27 cellular contexts compared by ENCODE assay signal in the genomic region with DNA sequence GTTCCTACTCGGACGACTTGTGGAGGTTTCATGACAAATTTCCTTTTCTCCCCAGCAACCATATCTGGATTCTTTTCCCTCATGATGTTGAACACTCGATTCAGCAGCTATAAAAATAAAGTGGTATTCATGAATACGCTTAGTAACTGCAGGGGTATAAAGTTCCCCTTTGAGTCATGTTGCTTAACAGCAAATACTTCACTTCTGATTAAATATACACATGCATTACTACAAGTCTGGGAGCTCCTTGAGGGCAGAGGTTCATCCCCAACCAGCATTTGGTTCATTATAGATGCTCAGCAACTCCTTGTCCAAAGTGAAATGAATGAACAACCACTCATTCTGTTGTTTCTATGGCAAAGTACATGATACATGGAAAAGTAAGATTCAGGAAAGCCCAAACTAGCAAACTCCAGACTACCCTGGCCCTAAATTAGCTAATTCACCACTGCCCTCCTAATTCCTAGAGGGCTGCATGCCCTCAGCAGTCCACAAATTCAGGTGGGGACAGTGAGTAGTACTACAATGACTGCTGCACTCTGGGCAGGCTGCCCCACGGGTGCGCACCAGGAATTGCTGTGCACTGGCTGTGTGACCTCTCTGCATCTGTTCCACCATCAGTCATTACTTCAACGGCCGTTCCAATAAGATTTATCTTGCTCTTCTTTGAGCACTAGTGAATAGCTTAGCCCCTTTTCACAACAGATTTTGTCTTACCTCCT. TPM values are rescaled to one million over a fixed set of nuclear protein-coding genes. Genes with fewer than 3 reads are reported as not detected.
A peak's percentile ranks its signal among the peaks of the same experiment; 100 is the strongest.
DNase-seq lines count a peak whose midpoint lies in the region; ATAC-seq lines count a peak whose summit lies in the region.
"Had no signal": no experiment of that assay in that cellular context is flagged by ENCODE, and none has a peak within 500 bp of the region (broad histone marks: within the 10 kb centered on the region; RNA-seq: fewer than 3 reads in every experiment).

No MANE protein-coding gene starts in this region.

- H3K27me3 Mint-ChIP-seq in stimulated activated naive CD8-positive, alpha-beta T cell treated with anti-CD3 and anti-CD28 coated beads, Interleukin-15, Interleukin-2, amounts not matched to agents 100 ng/mL and 50 ng/mL, for 24 hours = no peaks in the 10 kb centered on the region
- H3K27me3 Mint-ChIP-seq in stimulated activated naive CD8-positive, alpha-beta T cell treated with anti-CD3 and anti-CD28 coated beads, Interleukin-15, amount 100 ng/mL, for 72 hours = no peaks in the 10 kb centered on the region
- H3K27me3 Mint-ChIP-seq in T-helper 17 cell (no peaks in the 10 kb centered on the region), immature natural killer cell (ENCODE audit: low read depth in 3 of 3) (peaks cover 0 to 2% (median 2%) of the 10 kb centered on the region in 3 donors)
- H3K27me3 Mint-ChIP-seq: CD8-positive, alpha-beta memory T cell; naive thymus-derived CD8-positive, alpha-beta T cell had no signal

- peaks cover 82% of the 10 kb centered on the region for H3K36me3 Mint-ChIP-seq in stimulated activated naive CD8-positive, alpha-beta T cell treated with anti-CD3 and anti-CD28 coated beads, Interleukin-15, Interleukin-2, amounts not matched to agents 100 ng/mL and 50 ng/mL, for 24 hours (ENCODE audit: low read depth)
- H3K36me3 Mint-ChIP-seq in T-helper 17 cell (ENCODE audit: low read depth) (peaks cover 2% of the 10 kb centered on the region), immature natural killer cell (peaks cover 5 to 60% (median 39%) of the 10 kb centered on the region in 3 donors)

- intact Hi-C loops in head of caudate nucleus (cut with DNase I) = no loop called here

- peaks cover 10% of the 10 kb centered on the region for H3K4me1 Mint-ChIP-seq in stimulated activated naive CD8-positive, alpha-beta T cell treated with anti-CD3 and anti-CD28 coated beads, Interleukin-15, Interleukin-2, amounts not matched to agents 100 ng/mL and 50 ng/mL, for 24 hours (ENCODE audit: low read depth)
- H3K4me1 Mint-ChIP-seq in stimulated activated naive CD8-positive, alpha-beta T cell treated with anti-CD3 and anti-CD28 coated beads, Interleukin-15, amount 100 ng/mL, for 72 hours = peaks cover 31% of the 10 kb centered on the region
- H3K4me1 Mint-ChIP-seq in T-helper 17 cell = peaks cover 11% of the 10 kb centered on the region
- peaks cover 4 to 17% of the 10 kb centered on the region in 2 donors for H3K4me1 Mint-ChIP-seq in immature natural killer cell
- H3K4me1 Mint-ChIP-seq: H9 had no signal

- H3K4me3 Mint-ChIP-seq in stimulated activated naive CD8-positive, alpha-beta T cell treated with anti-CD3 and anti-CD28 coated beads, Interleukin-15, Interleukin-2, amounts not matched to agents 100 ng/mL and 50 ng/mL, for 24 hours = no peak overlapping the region
- no peak overlapping the region for H3K4me3 Mint-ChIP-seq in stimulated activated naive CD8-positive, alpha-beta T cell treated with anti-CD3 and anti-CD28 coated beads, Interleukin-15, amount 100 ng/mL, for 72 hours
- H3K4me3 Mint-ChIP-seq in T-helper 17 cell = no peak overlapping the region
- H3K4me3 Mint-ChIP-seq in immature natural killer cell = no peak overlapping the region
- H3K4me3 Mint-ChIP-seq: CD8-positive, alpha-beta memory T cell; H9; naive thymus-derived CD8-positive, alpha-beta T cell had no signal

- no peaks in the 10 kb centered on the region for H3K9me3 Mint-ChIP-seq in stimulated activated naive CD8-positive, alpha-beta T cell treated with anti-CD3 and anti-CD28 coated beads, Interleukin-15, Interleukin-2, amounts not matched to agents 100 ng/mL and 50 ng/mL, for 24 hours
- H3K9me3 Mint-ChIP-seq in stimulated activated naive CD8-positive, alpha-beta T cell treated with anti-CD3 and anti-CD28 coated beads, Interleukin-15, amount 100 ng/mL, for 72 hours = no peaks in the 10 kb centered on the region
- no peaks in the 10 kb centered on the region for H3K9me3 Mint-ChIP-seq in immature natural killer cell
- H3K9me3 Mint-ChIP-seq: CD8-positive, alpha-beta memory T cell; H9; naive thymus-derived CD8-positive, alpha-beta T cell had no signal

- no peak for ATAC-seq in stimulated activated naive CD8-positive, alpha-beta T cell treated with anti-CD3 and anti-CD28 coated beads, Interleukin-15, amount 100 ng/mL, for 72 hours
- ATAC-seq in T-helper 17 cell = no peak
- ATAC-seq: naive thymus-derived CD8-positive, alpha-beta T cell; pancreas; right cardiac atrium had no signal

- no peaks in the 10 kb centered on the region for H3K9me3 ChIP-seq in T-helper 17 cell (ENCODE audit: control insufficient read depth, low read length, poor library complexity, severe bottlenecking)
- H3K9me3 ChIP-seq: esophagus squamous epithelium, left ventricle myocardium inferior, pancreas had no signal

- peak overlapping the region; percentile 66 for H3K27ac Mint-ChIP-seq in stimulated activated naive CD8-positive, alpha-beta T cell treated with anti-CD3 and anti-CD28 coated beads, Interleukin-15, Interleukin-2, amounts not matched to agents 100 ng/mL and 50 ng/mL, for 24 hours
- peak overlapping the region in 1 of 2 donors; percentile 34 for H3K27ac Mint-ChIP-seq in stimulated activated naive CD8-positive, alpha-beta T cell treated with anti-CD3 and anti-CD28 coated beads, Interleukin-15, amount 100 ng/mL, for 72 hours
- peak overlapping the region; percentile 34 for H3K27ac Mint-ChIP-seq in T-helper 17 cell
- H3K27ac Mint-ChIP-seq in immature natural killer cell = peak overlapping the region in 4 of 6 donors; percentile 17 to 77 (median 76)

- no peak for DNase-seq in stimulated activated naive CD8-positive, alpha-beta T cell treated with anti-CD3 and anti-CD28 coated beads, Interleukin-15, amount 100 ng/mL, for 72 hours
- DNase-seq in T-helper 17 cell (no peak), immature natural killer cell (no peak), head of caudate nucleus (no peak), GOT3 (lab: John Stamatoyannopoulos, UW) (no peak), NCI-H2171 (lab: John Stamatoyannopoulos, UW) (no peak)
- DNase-seq: activated CD4-positive, alpha-beta T cell treated with anti-CD3 and anti-CD28 coated beads for 48 hours; activated CD8-positive, alpha-beta memory T cell treated with anti-CD3 and anti-CD28 coated beads, Interleukin-2, amount 50 U/mL, for 4 hours; activated gamma-delta T cell; CD8-positive, alpha-beta memory T cell; cortex of kidney; esophagus squamous epithelium; GF-D8; H9; hippocampal formation; left ventricle myocardium inferior; naive thymus-derived CD8-positive, alpha-beta T cell; NCI-H1048; NCI-H1694 treated with DMSO at 0.1 percent for 48 hours; NCI-H526; pancreas; right cardiac atrium; stimulated activated CD4-positive, alpha-beta T cell treated with anti-CD3 and anti-CD28 coated beads, Interleukin-12 subunit alpha, Interleukin-12 subunit beta, amount 100 ng/mL, for 4 hours; stimulated activated CD4-positive, alpha-beta T cell treated with anti-CD3 and anti-CD28 coated beads, Interleukin-4, amount 100 ng/mL, for 4 hours; stimulated activated naive CD4-positive, alpha-beta T cell treated with Interleukin-2 at 50 U/mL for 16 hours; T-helper 2 cell had no signal

RNA-seq across cellular contexts. Expression of a gene that starts 15.2 kb away (rescaled TPM):
- total RNA-seq in T-helper 17 cell = 10 to 100 TPM; 18.8 to 20.6 TPM
- 10 to 100 TPM; 19.9 to 22.9 (median 20.7) TPM for polyA plus RNA-seq in immature natural killer cell
